Comparison of ENCODE assay signal across 1 cellular context in the genomic region with DNA sequence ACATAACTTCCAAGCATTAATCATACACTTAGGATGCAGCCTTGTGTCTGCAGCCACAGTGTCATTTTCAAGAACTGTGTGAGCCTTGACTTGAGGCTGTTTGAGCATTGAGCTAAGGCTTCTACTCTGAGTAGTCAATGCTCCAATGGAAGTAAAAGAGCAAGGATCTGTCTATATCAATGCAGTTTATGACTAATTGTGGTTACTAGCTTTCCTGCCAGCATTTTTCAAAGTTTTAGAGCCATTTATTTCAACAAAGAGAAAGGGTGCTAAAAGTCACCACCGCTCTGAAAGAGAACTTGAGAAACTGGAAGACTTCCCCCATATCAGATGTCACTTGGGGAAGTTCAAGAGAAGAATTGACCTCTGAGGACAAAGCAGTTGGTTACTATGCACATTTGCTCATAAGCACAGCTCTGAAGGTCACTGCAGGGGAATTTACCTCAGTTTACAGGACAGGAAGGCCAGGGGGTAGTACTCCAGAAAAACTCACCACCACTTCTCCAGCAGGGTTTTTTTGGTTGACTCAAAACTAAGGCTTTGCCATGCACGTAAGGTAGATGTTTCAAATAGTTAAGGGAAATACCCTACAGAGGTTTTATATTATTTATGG.
TF ChIP-seq lines count a peak whose summit lies in the region.

No MANE protein-coding gene starts in this region.

TF ChIP-seq in HEK293T, 16 proteins besides CTCF, POLR2A, EP300 and RAD21 (continued from another document):
- TF ChIP-seq HDGF (IDR thresholded peaks at IDR 0.05; ENCODE audit: borderline replicate concordance) (no peak), FOXK2 (IDR thresholded peaks at IDR 0.05) (no peak)
TF ChIP-seq in HEK293T: peak in this region for 0.
